In genomic region chr5:154042751-154043150, GRCh38 we compare ENCODE assay signal across 21 cellular contexts. TPM values are rescaled to one million over a fixed set of nuclear protein-coding genes. Genes with fewer than 3 reads are reported as not detected.
A peak's percentile ranks its signal among the peaks of the same experiment; 100 is the strongest.
DNase-seq lines count a peak whose midpoint lies in the region; ATAC-seq and TF ChIP-seq lines count a peak whose summit lies in the region.
"Had no signal": no experiment of that assay in that cellular context is flagged by ENCODE, and none has a peak within 500 bp of the region (broad histone marks: within the 10 kb centered on the region; RNA-seq: fewer than 3 reads in every experiment).

No MANE protein-coding gene starts in this region.

- H3K9me3 ChIP-seq in gastroesophageal sphincter: no peaks in the 10 kb centered on the region

- ATAC-seq in gastroesophageal sphincter (no peak), GM18873 (IDR thresholded peaks at IDR 0.05; ENCODE audit: low FRiP score, unreplicated experiment) (no peak), GM18868 (IDR thresholded peaks at IDR 0.05; ENCODE audit: unreplicated experiment) (no peak), GM21619 (IDR thresholded peaks at IDR 0.05; ENCODE audit: unreplicated experiment) (no peak)
- ATAC-seq: K562; sciatic nerve; stimulated activated naive CD8-positive, alpha-beta T cell treated with anti-CD3 and anti-CD28 coated beads, Interleukin-15, Interleukin-2, amounts not matched to agents 100 U/mL and 50 U/mL, for 24 hours had no signal

- H3K4me3 ChIP-seq in AG10803 (ENCODE audit: low read length) (no peak overlapping the region), gastroesophageal sphincter (no peak overlapping the region)
- H3K4me3 ChIP-seq: K562, lung had no signal

- 23 to 31% methylated on average over 2 of the region's 2 CpGs for WGBS in gastroesophageal sphincter (ENCODE audit: low coverage in 1 of 2), 2 donors

- no peak for TF ChIP-seq POLR2A in gastroesophageal sphincter (IDR thresholded peaks at IDR 0.05)

- peak overlapping the region; percentile 25 for H3K27ac ChIP-seq in angular gyrus (ENCODE audit: low read depth, low read length)
- peak overlapping the region in 3 of 4 donors; percentile 22 to 43 (median 38) for H3K27ac ChIP-seq in gastroesophageal sphincter

- no peak for TF ChIP-seq EP300 in gastroesophageal sphincter (IDR thresholded peaks at IDR 0.05)

- no peaks in the 10 kb centered on the region for H3K27me3 ChIP-seq in gastroesophageal sphincter

- H3K36me3 ChIP-seq in gastroesophageal sphincter: peaks cover 0 to 7% of the 10 kb centered on the region in 2 donors

- H3K4me1 ChIP-seq in gastroesophageal sphincter: peaks cover 5 to 71% (median 6%) of the 10 kb centered on the region in 3 donors

- TF ChIP-seq CTCF in AG10803 (conservative IDR thresholded peaks at IDR 0.05; ENCODE audit: low read length) (no peak), gastroesophageal sphincter (IDR thresholded peaks at IDR 0.05) (no peak)

- DNase-seq in AG10803 (ENCODE audit: low read depth): peak; percentile 35
- DNase-seq in GF-D8 (lab: John Stamatoyannopoulos, UW): peak; percentile 66
- no peak for DNase-seq in stimulated activated CD4-positive, alpha-beta T cell treated with anti-CD3 and anti-CD28 coated beads, Interleukin-4, amount 100 ng/mL, for 24 hours
- DNase-seq: activated CD4-positive, alpha-beta T cell treated with anti-CD3 and anti-CD28 coated beads, Interleukin-2, amount 10 ng/mL, durations not matched to agents 7 days and 5 days; activated CD8-positive, alpha-beta memory T cell treated with anti-CD3 and anti-CD28 coated beads, Interleukin-2, amount 50 U/mL, for 48 hours; amygdala; NCI-H1092 treated with DMSO at 0.1 percent for 48 hours; NCI-H2107; NCI-H510A; NK-92 treated with Interleukin-12 subunit alpha and Interleukin-12 subunit beta, amount 100 ng/mL, for 24 hours; RPMI8226; stimulated activated CD4-positive, alpha-beta T cell treated with anti-CD3 and anti-CD28 coated beads, Interleukin-1b, Interleukin-23, amount 100 ng/mL, for 48 hours; stimulated activated naive CD8-positive, alpha-beta T cell treated with anti-CD3 and anti-CD28 coated beads, Interleukin-15, Interleukin-2, amounts not matched to agents 100 U/mL and 50 U/mL, for 24 hours had no signal

RNA-seq across cellular contexts. Expression of gene MFAP3, which starts 4.0 kb away (rescaled TPM):
- 10 to 100 TPM; 25.7 to 36.9 (median 27.0) TPM for total RNA-seq in gastroesophageal sphincter

RNA-seq across cellular contexts. Expression of gene FAM114A2, which starts 4.0 kb away (rescaled TPM):
- 10 to 100 TPM; 16.2 to 17.9 (median 17.6) TPM for total RNA-seq in gastroesophageal sphincter
